8 cellular contexts compared by ENCODE assay signal in genomic region chr17:82019905-82020873, GRCh38. TPM values are rescaled to one million over a fixed set of nuclear protein-coding genes. Genes with fewer than 3 reads are reported as not detected.
A peak's percentile ranks its signal among the peaks of the same experiment; 100 is the strongest.
DNase-seq lines count a peak whose midpoint lies in the region; ATAC-seq and TF ChIP-seq lines count a peak whose summit lies in the region.

No MANE protein-coding gene starts in this region.

- CTCF ChIA-PET in RWPE1 (lab: Yijun Ruan, JAX): interaction anchor here (0.6 to 4.9 kb wide), 21 partner anchors 11 to 905 kb away, joined by 3 to 128 read pairs (median 3); partner anchors contain the start of genes NOTUM and RAC3

- no peaks in the 10 kb centered on the region for H3K9me3 Mint-ChIP-seq in activated T-helper 2 cell treated with anti-CD3 and anti-CD28 coated beads, Interferon-gamma antibody, Interleukin-2, Interleukin-4, amounts not matched to agents 10 μg/mL and 5 μg/mL and 100 μg/mL, durations not matched to agents 14 hours and 24 hours and 36 hours

- no peak overlapping the region for H3K27ac Mint-ChIP-seq in activated T-helper 2 cell treated with anti-CD3 and anti-CD28 coated beads, Interferon-gamma antibody, Interleukin-2, Interleukin-4, amounts not matched to agents 10 μg/mL and 5 μg/mL and 100 μg/mL, durations not matched to agents 14 hours and 24 hours and 36 hours

- peak overlapping the region; percentile 80 for H3K27ac ChIP-seq in RWPE1

- intact Hi-C loops in activated T-helper 2 cell treated with anti-CD3 and anti-CD28 coated beads, Interferon-gamma antibody, Interleukin-2, Interleukin-4, amounts not matched to agents 10 μg/mL and 5 μg/mL and 100 μg/mL, durations not matched to agents 14 hours and 24 hours and 36 hours (cut with micrococcal nuclease): loop anchor here (1.0 to 10.0 kb wide), 3 partner anchors 62 to 215 kb away; partner anchors contain the start of gene MAFG
- intact Hi-C loops in Right ventricle myocardium superior (cut with DNase I): loop anchor here (2.0 kb wide), 1 partner anchor 61 kb away; no protein-coding TSS in a partner anchor

- peak overlapping the region; percentile 55 for H3K4me3 Mint-ChIP-seq in activated T-helper 2 cell treated with anti-CD3 and anti-CD28 coated beads, Interferon-gamma antibody, Interleukin-2, Interleukin-4, amounts not matched to agents 10 μg/mL and 5 μg/mL and 100 μg/mL, durations not matched to agents 14 hours and 24 hours and 36 hours (ENCODE audit: low read depth)

- no peak for DNase-seq in AG09319 (ENCODE audit: extremely low read depth, low read depth)
- DNase-seq in HCEC 1CT: peak; percentile 32
- DNase-seq in RWPE1 (ENCODE audit: low spot score): no peak
- DNase-seq in activated T-helper 2 cell treated with anti-CD3 and anti-CD28 coated beads, Interferon-gamma antibody, Interleukin-2, Interleukin-4, amounts not matched to agents 10 μg/mL and 5 μg/mL and 100 μg/mL, durations not matched to agents 14 hours and 24 hours and 36 hours (ENCODE audit: low spot score): peak; percentile 64
- peak; percentile 76 for DNase-seq in Right ventricle myocardium superior
- peak; percentile 83 for DNase-seq in stimulated activated CD4-positive, alpha-beta T cell treated with anti-CD3 and anti-CD28 coated beads, Interleukin-15, amount 100 ng/mL, for 24 hours
- DNase-seq in OCI-M2 (lab: John Stamatoyannopoulos, UW; ENCODE audit: unreplicated experiment): no peak

- H3K36me3 Mint-ChIP-seq in activated T-helper 2 cell treated with anti-CD3 and anti-CD28 coated beads, Interferon-gamma antibody, Interleukin-2, Interleukin-4, amounts not matched to agents 10 μg/mL and 5 μg/mL and 100 μg/mL, durations not matched to agents 14 hours and 24 hours and 36 hours (ENCODE audit: low read depth): peaks cover 7% of the 10 kb centered on the region

- no peaks in the 10 kb centered on the region for H3K27me3 Mint-ChIP-seq in activated T-helper 2 cell treated with anti-CD3 and anti-CD28 coated beads, Interferon-gamma antibody, Interleukin-2, Interleukin-4, amounts not matched to agents 10 μg/mL and 5 μg/mL and 100 μg/mL, durations not matched to agents 14 hours and 24 hours and 36 hours (ENCODE audit: low read depth)

- peak; percentile 73 for TF ChIP-seq CTCF in AG09319 (IDR thresholded peaks at IDR 0.05; ENCODE audit: low read depth, low read length)
- TF ChIP-seq CTCF in RWPE1 (conservative IDR thresholded peaks at IDR 0.05; ENCODE audit: low read depth): peak; percentile 81

- peaks cover 13% of the 10 kb centered on the region for H3K4me1 Mint-ChIP-seq in activated T-helper 2 cell treated with anti-CD3 and anti-CD28 coated beads, Interferon-gamma antibody, Interleukin-2, Interleukin-4, amounts not matched to agents 10 μg/mL and 5 μg/mL and 100 μg/mL, durations not matched to agents 14 hours and 24 hours and 36 hours (ENCODE audit: low read depth)

- ATAC-seq in Right ventricle myocardium superior (ENCODE audit: poor library complexity): no peak
- no peak for ATAC-seq in GM21529 (IDR thresholded peaks at IDR 0.05; ENCODE audit: unreplicated experiment)

- POLR2A ChIA-PET in RWPE1 (lab: Yijun Ruan, JAX; ENCODE audit: low non-redundant PET): interaction anchor here (0.6 to 2.0 kb wide), 2 partner anchors 61 to 696 kb away, joined by 4 to 7 read pairs; partner anchors contain the start of gene FN3KRP

RNA-seq across cellular contexts. Expression of gene CENPX, which starts 2.5 kb away (rescaled TPM):
- 88.3 and 91.9 TPM in 2 replicates for total RNA-seq in activated T-helper 2 cell treated with anti-CD3 and anti-CD28 coated beads, Interferon-gamma antibody, Interleukin-2, Interleukin-4, amounts not matched to agents 10 μg/mL and 5 μg/mL and 100 μg/mL, durations not matched to agents 14 hours and 24 hours and 36 hours
- 27.8 TPM for total RNA-seq in Right ventricle myocardium superior

RNA-seq across cellular contexts. Expression of gene LRRC45, which starts 2.9 kb away (rescaled TPM):
- 32.3 and 33.4 TPM in 2 replicates for total RNA-seq in activated T-helper 2 cell treated with anti-CD3 and anti-CD28 coated beads, Interferon-gamma antibody, Interleukin-2, Interleukin-4, amounts not matched to agents 10 μg/mL and 5 μg/mL and 100 μg/mL, durations not matched to agents 14 hours and 24 hours and 36 hours
- total RNA-seq in Right ventricle myocardium superior: 4.7 TPM

RNA-seq across cellular contexts. Expression of gene RAC3, which starts 11.3 kb away (rescaled TPM):
- total RNA-seq in activated T-helper 2 cell treated with anti-CD3 and anti-CD28 coated beads, Interferon-gamma antibody, Interleukin-2, Interleukin-4, amounts not matched to agents 10 μg/mL and 5 μg/mL and 100 μg/mL, durations not matched to agents 14 hours and 24 hours and 36 hours: 15.4 and 18.4 TPM in 2 replicates
- 0.97 TPM for total RNA-seq in Right ventricle myocardium superior

RNA-seq across cellular contexts. Expression of gene DCXR, which starts 17.3 kb away (rescaled TPM):
- 138 and 145 TPM in 2 replicates for total RNA-seq in activated T-helper 2 cell treated with anti-CD3 and anti-CD28 coated beads, Interferon-gamma antibody, Interleukin-2, Interleukin-4, amounts not matched to agents 10 μg/mL and 5 μg/mL and 100 μg/mL, durations not matched to agents 14 hours and 24 hours and 36 hours
- 178 TPM for total RNA-seq in Right ventricle myocardium superior

RNA-seq across cellular contexts. Expression of gene RFNG, which starts 31.4 kb away (rescaled TPM):
- 21.8 and 21.9 TPM in 2 replicates for total RNA-seq in activated T-helper 2 cell treated with anti-CD3 and anti-CD28 coated beads, Interferon-gamma antibody, Interleukin-2, Interleukin-4, amounts not matched to agents 10 μg/mL and 5 μg/mL and 100 μg/mL, durations not matched to agents 14 hours and 24 hours and 36 hours
- 20.5 TPM for total RNA-seq in Right ventricle myocardium superior

Comparison
In these comparisons a context has a peak if more than half of its experiments do, and no peak if none do; other contexts are left out.
1. DNase-seq: peak in HCEC 1CT (single experiment), activated T-helper 2 cell treated with anti-CD3 and anti-CD28 coated beads, Interferon-gamma antibody, Interleukin-2, Interleukin-4, amounts not matched to agents 10 μg/mL and 5 μg/mL and 100 μg/mL, durations not matched to agents 14 hours and 24 hours and 36 hours (single experiment), Right ventricle myocardium superior (single experiment) and stimulated activated CD4-positive, alpha-beta T cell treated with anti-CD3 and anti-CD28 coated beads, Interleukin-15, amount 100 ng/mL, for 24 hours (single experiment); none in AG09319 (single experiment), RWPE1 (single experiment) and OCI-M2 (single experiment).